In the genomic region with DNA sequence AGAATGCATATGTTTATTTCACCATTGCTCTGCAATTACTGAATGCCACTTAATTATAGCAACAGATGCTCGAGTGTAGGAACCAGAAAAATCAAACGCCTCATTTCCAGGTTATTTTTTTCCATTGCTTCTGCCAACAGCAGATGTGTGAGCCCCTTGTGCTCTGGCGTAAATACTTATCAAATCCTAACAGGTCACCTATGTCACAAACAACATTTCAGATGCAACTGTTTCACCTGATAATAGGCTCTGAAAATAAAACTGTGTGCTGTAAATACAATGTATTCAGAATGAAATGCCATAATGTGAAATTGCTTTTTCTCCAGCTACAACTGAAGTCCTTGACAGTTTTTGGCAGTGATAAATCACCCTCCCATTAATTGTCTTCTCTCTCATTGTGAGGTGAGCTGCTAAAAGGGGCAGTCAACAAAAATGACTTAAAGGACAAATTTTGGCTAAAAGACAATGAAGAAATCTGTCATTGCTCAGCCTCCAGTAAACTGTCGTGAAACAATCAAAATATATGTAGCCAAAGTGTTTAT, we compare ENCODE assay signal across 25 cellular contexts.
DNase-seq lines count a peak whose midpoint lies in the region; ATAC-seq and TF ChIP-seq lines count a peak whose summit lies in the region.
"Had no signal": no experiment of that assay in that cellular context is flagged by ENCODE, and none has a peak within 500 bp of the region (broad histone marks: within the 10 kb centered on the region; RNA-seq: fewer than 3 reads in every experiment).

No MANE protein-coding gene starts in this region.

- peak overlapping the region; percentile 2 for H3K4me3 ChIP-seq in endocrine pancreas (ENCODE audit: control insufficient read depth, insufficient read depth, low read length)
- no peak overlapping the region for H3K4me3 ChIP-seq in CD8-positive, alpha-beta T cell (ENCODE audit: low read depth, low read length)
- H3K4me3 ChIP-seq: BLaER1 treated with 17β-estradiol and CSF1 and Interleukin-3, amounts not matched to agents 10 nM and 100 nM; cardiac muscle cell; GM23248 had no signal

- H3K27ac Mint-ChIP-seq in CD8-positive, alpha-beta T cell = no peak overlapping the region
- H3K27ac Mint-ChIP-seq: activated naive CD4-positive, alpha-beta T cell treated with anti-CD3 and anti-CD28 coated beads, Interleukin-2, amount 50 U/mL, for 72 hours; activated T-helper 1 cell treated with anti-CD3 and anti-CD28 coated beads, Interleukin-12 subunit alpha, Interleukin-12 subunit beta, Interleukin-2, Interleukin-4 antibody, amounts not matched to agents 30 ng/mL and 10 ng/mL and 1 ng/mL, durations not matched to agents 14 hours and 24 hours and 36 hours; dendritic cell treated with granulocyte-macrophage colony-stimulating factor and Interleukin-4, amounts not matched to agents 40 ng/mL and 50 ng/mL, for 4 days; IgD-negative memory B cell; natural killer cell treated with Interleukin-12 subunit alpha and Interleukin-12 subunit beta and Interleukin-15 and Interleukin-18, amount 100 ng/mL, for 72 hours had no signal

- peaks cover 24% of the 10 kb centered on the region for H3K4me1 ChIP-seq in endocrine pancreas (ENCODE audit: control insufficient read depth, insufficient read depth, low read length)
- H3K4me1 ChIP-seq in CD8-positive, alpha-beta T cell (ENCODE audit: insufficient read depth, low read length) = no peaks in the 10 kb centered on the region
- H3K4me1 ChIP-seq: BLaER1 treated with 17β-estradiol and CSF1 and Interleukin-3, amounts not matched to agents 10 nM and 100 nM had no signal

- CTCF ChIA-PET in CD8-positive, alpha-beta T cell (lab: Charles Lee) = no interaction called here

- no peak overlapping the region for H3K27ac ChIP-seq in CD8-positive, alpha-beta T cell (ENCODE audit: low read depth, low read length)
- H3K27ac ChIP-seq: BLaER1 treated with 17β-estradiol and CSF1 and Interleukin-3, amounts not matched to agents 10 nM and 100 nM; cardiac muscle cell; GM23248 had no signal

- H3K36me3 ChIP-seq in endocrine pancreas (ENCODE audit: control insufficient read depth, insufficient read depth, low read length) = no peaks in the 10 kb centered on the region
- no peaks in the 10 kb centered on the region for H3K36me3 ChIP-seq in CD8-positive, alpha-beta T cell (ENCODE audit: insufficient read depth, low read length)
- H3K36me3 ChIP-seq: BLaER1 treated with 17β-estradiol and CSF1 and Interleukin-3, amounts not matched to agents 10 nM and 100 nM; cardiac muscle cell had no signal

- no peaks in the 10 kb centered on the region for H3K27me3 Mint-ChIP-seq in CD8-positive, alpha-beta T cell (ENCODE audit: low read depth)
- H3K27me3 Mint-ChIP-seq: dendritic cell treated with granulocyte-macrophage colony-stimulating factor and Interleukin-4, amounts not matched to agents 40 ng/mL and 50 ng/mL, for 4 days; IgD-negative memory B cell; natural killer cell treated with Interleukin-12 subunit alpha and Interleukin-12 subunit beta and Interleukin-15 and Interleukin-18, amount 100 ng/mL, for 72 hours had no signal

- POLR2A ChIA-PET in CD8-positive, alpha-beta T cell (lab: Charles Lee) = no interaction called here

- H3K9me3 ChIP-seq in endocrine pancreas (ENCODE audit: control insufficient read depth, low read length) = no peaks in the 10 kb centered on the region
- no peaks in the 10 kb centered on the region for H3K9me3 ChIP-seq in CD8-positive, alpha-beta T cell (ENCODE audit: low read length)
- H3K9me3 ChIP-seq: BLaER1 treated with 17β-estradiol and CSF1 and Interleukin-3, amounts not matched to agents 10 nM and 100 nM had no signal

- peak; percentile 90 for DNase-seq in DMS 273 treated with DMSO at 0.1 percent for 48 hours (lab: John Stamatoyannopoulos, UW)
- peak in 2 of 3 experiments; percentile 66 to 94 for DNase-seq in NCI-H1417 (lab: John Stamatoyannopoulos, UW)
- peak; percentile 81 to 96 for DNase-seq in NCI-H524 (lab: John Stamatoyannopoulos, UW)
- DNase-seq in activated effector memory CD4-positive, alpha-beta T cell treated with anti-CD3 and anti-CD28 coated beads, Interleukin-2, amount 50 U/mL, for 16 hours = no peak
- DNase-seq in CD8-positive, alpha-beta T cell = no peak
- DNase-seq: activated CD4-positive, alpha-beta T cell treated with anti-CD3 and anti-CD28 coated beads, Interleukin-2, amount 50 U/mL, for 4 hours; activated CD4-positive, CD25-positive, alpha-beta regulatory T cell; anterior cingulate cortex; GF-D8; GM23248; NCI-H187; NCI-H526; Right ventricle myocardium superior; small intestine; stimulated activated CD4-positive, alpha-beta T cell treated with anti-CD3 and anti-CD28 coated beads, Interleukin-1b, Interleukin-23, amount 100 ng/mL, for 48 hours; SW 1271 had no signal

- H3K4me3 Mint-ChIP-seq in CD8-positive, alpha-beta T cell = no peak overlapping the region
- H3K4me3 Mint-ChIP-seq: activated T-helper 1 cell treated with anti-CD3 and anti-CD28 coated beads, Interleukin-12 subunit alpha, Interleukin-12 subunit beta, Interleukin-2, Interleukin-4 antibody, amounts not matched to agents 30 ng/mL and 10 ng/mL and 1 ng/mL, durations not matched to agents 14 hours and 24 hours and 36 hours; dendritic cell treated with granulocyte-macrophage colony-stimulating factor and Interleukin-4, amounts not matched to agents 40 ng/mL and 50 ng/mL, for 4 days; IgD-negative memory B cell; natural killer cell treated with Interleukin-12 subunit alpha and Interleukin-12 subunit beta and Interleukin-15 and Interleukin-18, amount 100 ng/mL, for 72 hours had no signal

- intact Hi-C loops in CD8-positive, alpha-beta T cell (cut with DNase I, micrococcal nuclease) = no loop called here

- H3K9me3 Mint-ChIP-seq in CD8-positive, alpha-beta T cell = peaks cover 2% of the 10 kb centered on the region
- H3K9me3 Mint-ChIP-seq: activated naive CD4-positive, alpha-beta T cell treated with anti-CD3 and anti-CD28 coated beads, Interleukin-2, amount 50 U/mL, for 72 hours; activated T-helper 1 cell treated with anti-CD3 and anti-CD28 coated beads, Interleukin-12 subunit alpha, Interleukin-12 subunit beta, Interleukin-2, Interleukin-4 antibody, amounts not matched to agents 30 ng/mL and 10 ng/mL and 1 ng/mL, durations not matched to agents 14 hours and 24 hours and 36 hours; dendritic cell treated with granulocyte-macrophage colony-stimulating factor and Interleukin-4, amounts not matched to agents 40 ng/mL and 50 ng/mL, for 4 days had no signal

- no peaks in the 10 kb centered on the region for H3K36me3 Mint-ChIP-seq in CD8-positive, alpha-beta T cell
- H3K36me3 Mint-ChIP-seq: activated naive CD4-positive, alpha-beta T cell treated with anti-CD3 and anti-CD28 coated beads, Interleukin-2, amount 50 U/mL, for 72 hours; IgD-negative memory B cell; natural killer cell treated with Interleukin-12 subunit alpha and Interleukin-12 subunit beta and Interleukin-15 and Interleukin-18, amount 100 ng/mL, for 72 hours had no signal

- TF ChIP-seq CTCF in CD8-positive, alpha-beta T cell (IDR thresholded peaks at IDR 0.05) = no peak

- no peaks in the 10 kb centered on the region for H3K4me1 Mint-ChIP-seq in CD8-positive, alpha-beta T cell (ENCODE audit: low read depth)
- H3K4me1 Mint-ChIP-seq: IgD-negative memory B cell had no signal

- no peaks in the 10 kb centered on the region for H3K27me3 ChIP-seq in endocrine pancreas (ENCODE audit: control insufficient read depth, insufficient read depth, low read length)
- no peaks in the 10 kb centered on the region for H3K27me3 ChIP-seq in CD8-positive, alpha-beta T cell (ENCODE audit: insufficient read depth, low read length)
- H3K27me3 ChIP-seq: BLaER1 treated with 17β-estradiol and CSF1 and Interleukin-3, amounts not matched to agents 10 nM and 100 nM; cardiac muscle cell had no signal

- H3K9ac ChIP-seq in endocrine pancreas (ENCODE audit: control insufficient read depth, insufficient read depth, low read length) = no peak overlapping the region
- H3K9ac ChIP-seq: BLaER1 treated with 17β-estradiol and CSF1 and Interleukin-3, amounts not matched to agents 10 nM and 100 nM; GM23248 had no signal

- no peak for ATAC-seq in HG03159 (IDR thresholded peaks at IDR 0.05; ENCODE audit: unreplicated experiment)
- no peak for ATAC-seq in CD8-positive, alpha-beta T cell
- ATAC-seq: activated naive CD4-positive, alpha-beta T cell treated with anti-CD3 and anti-CD28 coated beads, Interleukin-2, amount 50 U/mL, for 72 hours; natural killer cell treated with Interleukin-12 subunit alpha and Interleukin-12 subunit beta and Interleukin-15 and Interleukin-18, amount 100 ng/mL, for 72 hours had no signal

Comparison
In these comparisons a context has a peak if more than half of its experiments do, and no peak if none do; other contexts are left out.
1. DNase-seq: peak in DMS 273 treated with DMSO at 0.1 percent for 48 hours (single experiment), NCI-H1417 (2 of 3) and NCI-H524 (2 of 2); none in activated effector memory CD4-positive, alpha-beta T cell treated with anti-CD3 and anti-CD28 coated beads, Interleukin-2, amount 50 U/mL, for 16 hours (single experiment) and CD8-positive, alpha-beta T cell (0 of 7).